24 cellular contexts compared by ENCODE assay signal in the genomic region with DNA sequence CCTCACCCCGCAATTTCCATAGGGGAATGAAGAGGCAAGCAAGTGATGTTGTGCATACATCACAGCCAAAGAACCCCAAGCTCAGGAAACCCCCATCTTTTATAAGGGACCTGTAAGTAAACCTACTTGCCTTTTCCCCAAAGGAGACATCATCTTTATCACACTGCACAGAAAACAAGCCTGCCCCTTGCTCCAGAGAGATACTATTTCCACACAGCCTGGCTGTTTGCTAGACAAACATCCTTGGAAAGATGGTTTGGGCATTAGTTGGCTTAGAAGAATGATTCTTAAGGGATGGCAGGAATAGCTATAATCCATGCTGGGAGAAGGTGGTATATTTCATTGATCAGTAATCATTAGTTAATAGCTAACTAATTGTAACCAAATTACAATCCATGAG.
"Had no signal": no experiment of that assay in that cellular context is flagged by ENCODE, and none has a peak within 500 bp of the region (broad histone marks: within the 10 kb centered on the region; RNA-seq: fewer than 3 reads in every experiment).

No MANE protein-coding gene starts in this region.

- H3K27me3 ChIP-seq: ascending aorta, breast epithelium, colonic mucosa had no signal

- H3K27ac ChIP-seq: ascending aorta, breast epithelium, cardiac muscle cell, colonic mucosa had no signal

- H3K9me3 ChIP-seq: ascending aorta, breast epithelium, colonic mucosa had no signal

- DNase-seq: activated CD4-positive, alpha-beta memory T cell treated with anti-CD3 and anti-CD28 coated beads for 36 hours; activated CD4-positive, alpha-beta T cell treated with anti-CD3 and anti-CD28 coated beads for 36 hours; activated CD4-positive, alpha-beta T cell treated with anti-CD3 and anti-CD28 coated beads, Interleukin-2, amount 10 ng/mL, durations not matched to agents 24 days and 14 days; activated CD4-positive, CD25-positive, alpha-beta regulatory T cell; activated CD4-positive, CD25-positive, alpha-beta regulatory T cell treated with anti-CD3 and anti-CD28 coated beads, Interleukin-2, amount 50 U/mL, for 72 hours; activated CD8-positive, alpha-beta memory T cell treated with anti-CD3 and anti-CD28 coated beads, Interleukin-2, amount 10 ng/mL, durations not matched to agents 7 days and 5 days; activated CD8-positive, alpha-beta memory T cell treated with anti-CD3 and anti-CD28 coated beads, Interleukin-2, amount 50 U/mL, for 4 hours; activated CD8-positive, alpha-beta T cell treated with anti-CD3 and anti-CD28 coated beads, Interleukin-2, amount 10 ng/mL, durations not matched to agents 7 days and 5 days; activated gamma-delta T cell; activated naive CD4-positive, alpha-beta T cell; activated naive CD4-positive, alpha-beta T cell treated with anti-CD3 and anti-CD28 coated beads, Interleukin-2, amount 10 ng/mL, durations not matched to agents 7 days and 5 days; activated naive CD8-positive, alpha-beta T cell treated with anti-CD3 and anti-CD28 coated beads, Interleukin-2, amount 10 ng/mL, durations not matched to agents 7 days and 5 days; activated T-cell treated with anti-CD3 and anti-CD28 coated beads, Interleukin-2, amount 50 U/mL, for 24 hours; activated T-cell treated with anti-CD3 and anti-CD28 coated beads, Interleukin-2, amount 50 U/mL, for 72 hours; central memory CD4-positive, alpha-beta T cell; cerebellar nuclear complex; colonic mucosa; effector CD8-positive, alpha-beta T cell; T-helper 2 cell had no signal

- H3K4me1 ChIP-seq: ascending aorta, breast epithelium, colonic mucosa had no signal

- H3K4me3 ChIP-seq: ascending aorta, breast epithelium, cardiac muscle cell, colonic mucosa had no signal

- ATAC-seq: activated CD4-positive, alpha-beta T cell treated with anti-CD3 and anti-CD28 coated beads for 36 hours; activated CD8-positive, alpha-beta memory T cell treated with anti-CD3 and anti-CD28 coated beads, Interleukin-2, amount 10 ng/mL, durations not matched to agents 7 days and 5 days; activated CD8-positive, alpha-beta T cell treated with anti-CD3 and anti-CD28 coated beads, Interleukin-2, amount 10 ng/mL, durations not matched to agents 7 days and 5 days; activated naive CD4-positive, alpha-beta T cell treated with anti-CD3 and anti-CD28 coated beads, Interleukin-2, amount 50 U/mL, for 72 hours; activated T-cell treated with anti-CD3 and anti-CD28 coated beads, Interleukin-2, amount 50 U/mL, for 72 hours; esophagus mucosa had no signal

- H3K36me3 ChIP-seq: ascending aorta, breast epithelium, cardiac muscle cell, colonic mucosa had no signal
